ENCODE assay signal across 8 cellular contexts in genomic region chr20:62921119-62921687, GRCh38. TPM values are rescaled to one million over a fixed set of nuclear protein-coding genes. Genes with fewer than 3 reads are reported as not detected.
DNase-seq lines count a peak whose midpoint lies in the region; ATAC-seq and TF ChIP-seq lines count a peak whose summit lies in the region.

No MANE protein-coding gene starts in this region.

- no peak overlapping the region for H3K4ac ChIP-seq in neuronal stem cell (ENCODE audit: low read length)

- no peaks in the 10 kb centered on the region for H3K27me3 Mint-ChIP-seq in activated CD8-positive, alpha-beta memory T cell treated with anti-CD3 and anti-CD28 coated beads, Interleukin-2, amount 10 ng/mL, durations not matched to agents 7 days and 5 days

- no peak overlapping the region for H3K9ac ChIP-seq in neuronal stem cell (ENCODE audit: low read depth, low read length, poor library complexity)

- CTCF ChIA-PET in activated CD8-positive, alpha-beta memory T cell treated with anti-CD3 and anti-CD28 coated beads, Interleukin-2, amount 10 ng/mL, durations not matched to agents 7 days and 5 days (lab: Charles Lee), result interaction anchor here (0.9 to 18.3 kb wide), 8 partner anchors 9 to 113 kb away, joined by 3 to 268 read pairs (median 4); partner anchors contain the start of genes GID8, SLC17A9 and TCFL5

- peaks cover 0 to 5% of the 10 kb centered on the region in 2 donors for H3K36me3 ChIP-seq in neuronal stem cell (replicated peaks in 1 of 2; ENCODE audit: control insufficient read depth in 2 of 2, insufficient read depth in 2 of 2, low read length in 2 of 2)

- no peak overlapping the region for H3K14ac ChIP-seq in neuronal stem cell (ENCODE audit: low read length)

- TF ChIP-seq CTCF in AG10803 (conservative IDR thresholded peaks at IDR 0.05; ENCODE audit: low read length) (peak; percentile 57), epithelial cell of esophagus (IDR thresholded peaks at IDR 0.05; ENCODE audit: insufficient read depth, low read depth, low read length, missing control alignments) (peak; percentile 81)

- peak overlapping the region; percentile 56 for H3K4me3 Mint-ChIP-seq in activated CD8-positive, alpha-beta memory T cell treated with anti-CD3 and anti-CD28 coated beads, Interleukin-2, amount 10 ng/mL, durations not matched to agents 7 days and 5 days

- peak; percentile 43 for DNase-seq in AG10803 (ENCODE audit: low read depth)
- peak; percentile 16 for DNase-seq in NCI-H774 (lab: John Stamatoyannopoulos, UW)
- DNase-seq in activated CD8-positive, alpha-beta memory T cell treated with anti-CD3 and anti-CD28 coated beads, Interleukin-2, amount 10 ng/mL, durations not matched to agents 7 days and 5 days, result peak; percentile 82
- DNase-seq in epithelial cell of esophagus (ENCODE audit: low read depth), result peak; percentile 85
- peak; percentile 65 for DNase-seq in neuronal stem cell (ENCODE audit: low spot score)

- peaks cover 16% of the 10 kb centered on the region for H3K36me3 Mint-ChIP-seq in activated CD8-positive, alpha-beta memory T cell treated with anti-CD3 and anti-CD28 coated beads, Interleukin-2, amount 10 ng/mL, durations not matched to agents 7 days and 5 days

- H3K79me1 ChIP-seq in neuronal stem cell (ENCODE audit: low read depth, low read length), result peaks cover 2% of the 10 kb centered on the region

- H2BK12ac ChIP-seq in neuronal stem cell (ENCODE audit: low read length), result no peak overlapping the region

- H2BK120ac ChIP-seq in neuronal stem cell (ENCODE audit: low read depth, low read length), result no peak overlapping the region

- no peak overlapping the region for H3K18ac ChIP-seq in neuronal stem cell (ENCODE audit: low read length)

- H3K4me1 ChIP-seq in neuronal stem cell (ENCODE audit: control insufficient read depth in 2 of 2, insufficient read depth in 1 of 2, low read depth in 1 of 2, low read length in 2 of 2), result peaks cover 18 to 56% of the 10 kb centered on the region in 2 donors

- H3K9me3 Mint-ChIP-seq in activated CD8-positive, alpha-beta memory T cell treated with anti-CD3 and anti-CD28 coated beads, Interleukin-2, amount 10 ng/mL, durations not matched to agents 7 days and 5 days (ENCODE audit: low read depth), result no peaks in the 10 kb centered on the region

- H3K27ac ChIP-seq in neuronal stem cell (replicated peaks; ENCODE audit: low read length), result no peak overlapping the region

- H2BK15ac ChIP-seq in neuronal stem cell (ENCODE audit: low read length), result no peak overlapping the region

- no peak overlapping the region for H2BK5ac ChIP-seq in neuronal stem cell (ENCODE audit: low read length)

- H2AFZ ChIP-seq in neuronal stem cell (ENCODE audit: low read length), result no peak overlapping the region

- no peak overlapping the region for H2AK5ac ChIP-seq in neuronal stem cell (ENCODE audit: low read depth, low read length)

- H3K9me3 ChIP-seq in neuronal stem cell (replicated peaks in 1 of 2; ENCODE audit: control insufficient read depth in 2 of 2, insufficient read depth in 1 of 2, low read depth in 1 of 2, low read length in 2 of 2), result no peaks in the 10 kb centered on the region

- ATAC-seq in GM19468 (IDR thresholded peaks at IDR 0.05; ENCODE audit: extremely low read depth, unreplicated experiment), result peak; percentile 24
- ATAC-seq in activated CD8-positive, alpha-beta memory T cell treated with anti-CD3 and anti-CD28 coated beads, Interleukin-2, amount 10 ng/mL, durations not matched to agents 7 days and 5 days, result peak; percentile 57
- ATAC-seq in GM21423 (IDR thresholded peaks at IDR 0.05; ENCODE audit: unreplicated experiment), result no peak
- no peak for ATAC-seq in HG03432 (IDR thresholded peaks at IDR 0.05; ENCODE audit: unreplicated experiment)

- H3K27me3 ChIP-seq in neuronal stem cell (ENCODE audit: control insufficient read depth in 3 of 3, insufficient read depth in 3 of 3, low read depth in 1 of 3, low read length in 3 of 3), result no peaks in the 10 kb centered on the region

- H3K27ac Mint-ChIP-seq in activated CD8-positive, alpha-beta memory T cell treated with anti-CD3 and anti-CD28 coated beads, Interleukin-2, amount 10 ng/mL, durations not matched to agents 7 days and 5 days, result peak overlapping the region; percentile 89

- peaks cover 75% of the 10 kb centered on the region for H3K4me1 Mint-ChIP-seq in activated CD8-positive, alpha-beta memory T cell treated with anti-CD3 and anti-CD28 coated beads, Interleukin-2, amount 10 ng/mL, durations not matched to agents 7 days and 5 days

- H3K4me3 ChIP-seq in AG10803 (ENCODE audit: low read length) (no peak overlapping the region), epithelial cell of esophagus (ENCODE audit: low read length) (no peak overlapping the region), neuronal stem cell (ENCODE audit: low read length in 2 of 2) (no peak overlapping the region)

- H3K23ac ChIP-seq in neuronal stem cell (ENCODE audit: low read depth, low read length, poor library complexity), result no peak overlapping the region

- H4K91ac ChIP-seq in neuronal stem cell (ENCODE audit: low read depth, low read length, poor library complexity), result no peak overlapping the region

- H4K8ac ChIP-seq in neuronal stem cell (ENCODE audit: low read depth, low read length), result no peak overlapping the region

- no CpG with 5 or more reads among the region's 8 CpGs for WGBS in neuronal stem cell (ENCODE audit: extremely low coverage in 2 of 2, insufficient read length in 2 of 2, insufficient replicate concordance in 1 of 2), 2 donors

- no peak overlapping the region for H3K4me2 ChIP-seq in neuronal stem cell (ENCODE audit: insufficient read depth, low read length, poor library complexity, severe bottlenecking)

RNA-seq across cellular contexts. Expression of gene DIDO1, which starts 5.1 kb away (rescaled TPM):
- 10 to 100 TPM; 64.6 to 87.0 TPM for total RNA-seq in activated CD8-positive, alpha-beta memory T cell treated with anti-CD3 and anti-CD28 coated beads, Interleukin-2, amount 10 ng/mL, durations not matched to agents 7 days and 5 days
- 50.1 TPM for polyA plus RNA-seq in neuronal stem cell (2013, experiment 1 of 2)
- polyA plus RNA-seq in neuronal stem cell (2013, experiment 2 of 2), result 49.8 TPM

RNA-seq across cellular contexts. Expression of gene GID8, which starts 16.7 kb away (rescaled TPM):
- total RNA-seq in activated CD8-positive, alpha-beta memory T cell treated with anti-CD3 and anti-CD28 coated beads, Interleukin-2, amount 10 ng/mL, durations not matched to agents 7 days and 5 days, result 10 to 100 TPM; 29.8 to 36.8 TPM
- polyA plus RNA-seq in neuronal stem cell (2013, experiment 1 of 2), result 34.3 TPM
- polyA plus RNA-seq in neuronal stem cell (2013, experiment 2 of 2), result 35.7 TPM

RNA-seq across cellular contexts. Expression of gene SLC17A9, which starts 31.3 kb away (rescaled TPM):
- 10 to 100 TPM; 26.1 to 34.1 TPM for total RNA-seq in activated CD8-positive, alpha-beta memory T cell treated with anti-CD3 and anti-CD28 coated beads, Interleukin-2, amount 10 ng/mL, durations not matched to agents 7 days and 5 days
- 1.6 TPM for polyA plus RNA-seq in neuronal stem cell (2013, experiment 1 of 2)
- 1.9 TPM for polyA plus RNA-seq in neuronal stem cell (2013, experiment 2 of 2)

RNA-seq across cellular contexts. Expression of gene TCFL5, which starts 59.6 kb away (rescaled TPM):
- total RNA-seq in activated CD8-positive, alpha-beta memory T cell treated with anti-CD3 and anti-CD28 coated beads, Interleukin-2, amount 10 ng/mL, durations not matched to agents 7 days and 5 days, result 1 to 10 TPM; 6.6 to 6.7 TPM
- 14.5 TPM for polyA plus RNA-seq in neuronal stem cell (2013, experiment 1 of 2)
- polyA plus RNA-seq in neuronal stem cell (2013, experiment 2 of 2), result 15.3 TPM

Comparison
In these comparisons a context has a peak if more than half of its experiments do, and no peak if none do; other contexts are left out.
1. DNase-seq: peak in every context shown above with its lines; median percentile 85 in epithelial cell of esophagus; 82 in activated CD8-positive, alpha-beta memory T cell treated with anti-CD3 and anti-CD28 coated beads, Interleukin-2, amount 10 ng/mL, durations not matched to agents 7 days and 5 days; 65 in neuronal stem cell; 43 in AG10803; 16 in NCI-H774.
2. ATAC-seq: peak in GM19468 (single experiment) and activated CD8-positive, alpha-beta memory T cell treated with anti-CD3 and anti-CD28 coated beads, Interleukin-2, amount 10 ng/mL, durations not matched to agents 7 days and 5 days (single experiment); none in GM21423 (single experiment) and HG03432 (single experiment).